ENCODE assay signal across 9 cellular contexts in the genomic region with DNA sequence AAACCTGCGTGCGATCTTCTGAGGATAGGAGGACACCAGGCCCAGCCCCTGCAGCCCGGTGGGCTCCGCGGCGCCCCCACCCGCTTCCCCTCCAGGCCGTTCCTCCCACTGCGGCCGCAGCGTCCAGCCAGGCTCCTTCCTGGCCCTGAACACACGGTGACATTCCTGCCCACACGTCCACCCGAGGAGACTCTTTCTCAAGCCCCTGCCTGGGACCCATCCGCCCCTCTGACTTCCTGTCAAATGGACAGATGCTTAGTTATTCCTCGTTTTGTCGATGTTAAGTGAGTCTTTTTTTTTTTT. TPM values are rescaled to one million over a fixed set of nuclear protein-coding genes. Genes with fewer than 3 reads are reported as not detected.
DNase-seq lines count a peak whose midpoint lies in the region; ATAC-seq and TF ChIP-seq lines count a peak whose summit lies in the region.
"Had no signal": no experiment of that assay in that cellular context is flagged by ENCODE, and none has a peak within 500 bp of the region (broad histone marks: within the 10 kb centered on the region; RNA-seq: fewer than 3 reads in every experiment).

No MANE protein-coding gene starts in this region.

- peak overlapping the region; percentile 62 for H3K27ac Mint-ChIP-seq in progenitor cell of endocrine pancreas

- H3K9me3 ChIP-seq in Panc1 (ENCODE audit: control insufficient read depth, insufficient read depth, low read depth, low read length) (no peaks in the 10 kb centered on the region), esophagus muscularis mucosa (peaks cover 0 to 5% (median 0%) of the 10 kb centered on the region in 4 donors), smooth muscle cell (replicated peaks; ENCODE audit: low read depth) (no peaks in the 10 kb centered on the region)

- H3K4me3 Mint-ChIP-seq in progenitor cell of endocrine pancreas (ENCODE audit: low read depth) = no peak overlapping the region

- in situ Hi-C loops in Panc1 (cut with HindIII; ENCODE audit: low pct_unique_long_range_greater_than_20kb, low sequenced_read_pairs) = no loop called here

- no peaks in the 10 kb centered on the region for H3K27me3 Mint-ChIP-seq in progenitor cell of endocrine pancreas

- H3K36me3 Mint-ChIP-seq in progenitor cell of endocrine pancreas (ENCODE audit: insufficient read depth) = peaks cover 1% of the 10 kb centered on the region

- POLR2A ChIA-PET in Panc1 (lab: Charles Lee) = no interaction called here

- WGBS in esophagus muscularis mucosa = 35% methylated on average over 17 of the region's 17 CpGs
- WGBS in smooth muscle cell (ENCODE audit: low lambda C conversion rate) = 94% methylated on average over 17 of the region's 17 CpGs

- H3K4me1 ChIP-seq in Panc1 (ENCODE audit: control insufficient read depth, insufficient read depth, low read length) (peaks cover 3% of the 10 kb centered on the region; the same call in 1 of the 2 replicates), esophagus muscularis mucosa (peaks cover 10 to 13% (median 12%) of the 10 kb centered on the region in 4 donors), smooth muscle cell (ENCODE audit: low read depth) (no peaks in the 10 kb centered on the region)

- CTCF ChIA-PET in Panc1 (lab: Charles Lee) = no interaction called here

- H4K20me1 ChIP-seq in smooth muscle cell (ENCODE audit: low read depth) = no peaks in the 10 kb centered on the region

- H3K4me3 ChIP-seq in AG10803 (ENCODE audit: low read length) (peak overlapping the region; percentile 34), Panc1 (ENCODE audit: low read depth in 2 of 2, low read length in 2 of 2) (peak overlapping the region; percentile 52 to 53), esophagus muscularis mucosa (peak overlapping the region; percentile 48 to 57 (median 49)), smooth muscle cell (no peak overlapping the region)

- H3K9me3 Mint-ChIP-seq in progenitor cell of endocrine pancreas (ENCODE audit: low read depth) = no peaks in the 10 kb centered on the region

- no peaks in the 10 kb centered on the region for H3F3A ChIP-seq in smooth muscle cell (ENCODE audit: low read depth)

- H3K36me3 ChIP-seq in Panc1 (ENCODE audit: control insufficient read depth, insufficient read depth, low read length) (no peaks in the 10 kb centered on the region), esophagus muscularis mucosa (no peaks in the 10 kb centered on the region), smooth muscle cell (ENCODE audit: low read depth) (no peaks in the 10 kb centered on the region)

- TF ChIP-seq EP300 in esophagus muscularis mucosa (IDR thresholded peaks at IDR 0.05) = no peak

- peak; percentile 71 for ATAC-seq in Panc1
- no peak for ATAC-seq in GM21786 (IDR thresholded peaks at IDR 0.05; ENCODE audit: unreplicated experiment)

- TF ChIP-seq CTCF in AG10803 (conservative IDR thresholded peaks at IDR 0.05; ENCODE audit: low read length) = no peak
- TF ChIP-seq CTCF in Panc1 (IDR thresholded peaks at IDR 0.05) = no peak
- TF ChIP-seq CTCF in esophagus muscularis mucosa (IDR thresholded peaks at IDR 0.05) = no peak
- no peak for TF ChIP-seq CTCF in progenitor cell of endocrine pancreas (IDR thresholded peaks at IDR 0.05; ENCODE audit: unreplicated experiment)
- no peak for TF ChIP-seq CTCF in smooth muscle cell (IDR thresholded peaks at IDR 0.05; ENCODE audit: borderline replicate concordance, insufficient read depth, poor library complexity, severe bottlenecking)

- no peak overlapping the region for H3K9ac ChIP-seq in smooth muscle cell (ENCODE audit: low read depth)

- intact Hi-C loops in Panc1 (cut with micrococcal nuclease; ENCODE audit: unreplicated experiment) = no loop called here
- intact Hi-C loops in esophagus muscularis mucosa (cut with DNase I) = no loop called here
- intact Hi-C loops in posterior vena cava (cut with DNase I) = no loop called here

- no peak for DNase-seq in AG10803 (ENCODE audit: low read depth)
- DNase-seq in Panc1 (ENCODE audit: low read depth, low spot score) = no peak
- no peak for DNase-seq in esophagus muscularis mucosa (ENCODE audit: extremely low spot score)
- DNase-seq in progenitor cell of endocrine pancreas (ENCODE audit: low spot score, unreplicated experiment) = no peak
- no peak for DNase-seq in smooth muscle cell (lab: John Stamatoyannopoulos, UW; ENCODE audit: unreplicated experiment)
- DNase-seq in posterior vena cava (ENCODE audit: low spot score) = no peak
- no peak for DNase-seq in NCI-H2196 treated with DMSO at 0.1 percent for 48 hours (lab: John Stamatoyannopoulos, UW; ENCODE audit: unreplicated experiment)

- no peaks in the 10 kb centered on the region for H3K79me2 ChIP-seq in smooth muscle cell (ENCODE audit: low read depth)

- H3K4me2 ChIP-seq in smooth muscle cell = no peak overlapping the region

- BruUV-seq in Panc1 (replicated peaks; lab: Mats Ljungman, UMichigan) = no TSS peak

- peaks cover 52% of the 10 kb centered on the region for H3K4me1 Mint-ChIP-seq in progenitor cell of endocrine pancreas (ENCODE audit: low read depth)

- H2AFZ ChIP-seq in smooth muscle cell (ENCODE audit: low read depth) = no peak overlapping the region

- H3K27me3 ChIP-seq in Panc1 (ENCODE audit: control insufficient read depth, insufficient read depth, low read length) = no peaks in the 10 kb centered on the region
- peaks cover 0 to 42% (median 16%) of the 10 kb centered on the region in 4 donors for H3K27me3 ChIP-seq in esophagus muscularis mucosa
- H3K27me3 ChIP-seq in smooth muscle cell (ENCODE audit: low read depth) = no peaks in the 10 kb centered on the region

- TF ChIP-seq POLR2A in esophagus muscularis mucosa (IDR thresholded peaks at IDR 0.05; ENCODE audit: low read depth) = no peak

- H3K27ac ChIP-seq in Panc1 (ENCODE audit: low read length) = no peak overlapping the region
- no peak overlapping the region for H3K27ac ChIP-seq in esophagus muscularis mucosa (replicated peaks in 1 of 4)
- H3K27ac ChIP-seq in smooth muscle cell (ENCODE audit: low read depth) = no peak overlapping the region
- H3K27ac ChIP-seq: epithelial cell of prostate had no signal

RNA-seq across cellular contexts. Expression of a gene that starts 32.4 kb away (rescaled TPM):
- 3.5 TPM for total RNA-seq in Panc1 (2021; ENCODE audit: unreplicated experiment)
- polyA plus RNA-seq in Panc1 (2012; ENCODE audit: insufficient read length) = 3.0 TPM
- 1 to 10 TPM in 1 of 4 donors, under 1 TPM in 2, not detected in 1; 0.29 to 1.1 (median 0.83) TPM for total RNA-seq in esophagus muscularis mucosa
- 1.6 and 2.8 TPM in 2 replicates for total RNA-seq in progenitor cell of endocrine pancreas
- 4.3 TPM in 2 replicates for total RNA-seq in smooth muscle cell
- polyA plus RNA-seq in smooth muscle cell = 0.63 and 2.6 TPM in 2 replicates
- total RNA-seq in posterior vena cava = under 1 TPM in 1 of 2 donors, not detected in 1; 0.33 TPM
